ENCODE assay signal across 17 cellular contexts in genomic region chr7:57404343-57404966, GRCh38. TPM values are rescaled to one million over a fixed set of nuclear protein-coding genes. Genes with fewer than 3 reads are reported as not detected.
DNase-seq lines count a peak whose midpoint lies in the region; ATAC-seq and TF ChIP-seq lines count a peak whose summit lies in the region.
"Had no signal": no experiment of that assay in that cellular context is flagged by ENCODE, and none has a peak within 500 bp of the region (broad histone marks: within the 10 kb centered on the region; RNA-seq: fewer than 3 reads in every experiment).

No MANE protein-coding gene starts in this region.

- no peak for ATAC-seq in stimulated activated naive CD8-positive, alpha-beta T cell treated with anti-CD3 and anti-CD28 coated beads, Interleukin-15, amount 100 ng/mL, for 72 hours
- no peak for ATAC-seq in GM21360 (IDR thresholded peaks at IDR 0.05; ENCODE audit: unreplicated experiment)
- ATAC-seq: activated CD4-positive, alpha-beta T cell treated with anti-CD3 and anti-CD28 coated beads for 36 hours; stimulated activated memory B cell treated with anti-CD40 and anti-IgM and Interleukin-4, amounts not matched to agents 10 μg/mL and 1 μg/mL and 100 μg/mL, for 72 hours had no signal

- no peak overlapping the region for H3K4me3 ChIP-seq in NB4 (ENCODE audit: low read depth, low read length)
- peak overlapping the region in 3 of 4 donors; percentile 29 to 42 (median 37) for H3K4me3 ChIP-seq in sigmoid colon
- H3K4me3 ChIP-seq: BLaER1 treated with 17β-estradiol and CSF1 and Interleukin-3, amounts not matched to agents 10 nM and 100 nM had no signal

- intact Hi-C loops in sigmoid colon (cut with DNase I): no loop called here
- intact Hi-C loops in activated naive CD4-positive, alpha-beta T cell treated with anti-CD3 and anti-CD28 coated beads for 36 hours (cut with micrococcal nuclease): no loop called here

- H3K27ac Mint-ChIP-seq in stimulated activated naive CD8-positive, alpha-beta T cell treated with anti-CD3 and anti-CD28 coated beads, Interleukin-15, amount 100 ng/mL, for 72 hours: no peak overlapping the region
- H3K27ac Mint-ChIP-seq in activated CD4-positive, alpha-beta memory T cell treated with anti-CD3 and anti-CD28 coated beads, Interleukin-2, amount 10 ng/mL, durations not matched to agents 7 days and 5 days: no peak overlapping the region
- no peak overlapping the region for H3K27ac Mint-ChIP-seq in activated naive CD4-positive, alpha-beta T cell treated with anti-CD3 and anti-CD28 coated beads for 36 hours
- H3K27ac Mint-ChIP-seq: activated CD4-positive, alpha-beta T cell treated with anti-CD3 and anti-CD28 coated beads for 36 hours; activated T-helper 1 cell treated with anti-CD3 and anti-CD28 coated beads, Interleukin-12 subunit alpha, Interleukin-12 subunit beta, Interleukin-2, Interleukin-4 antibody, amounts not matched to agents 30 ng/mL and 10 ng/mL and 1 ng/mL, durations not matched to agents 14 hours and 24 hours and 36 hours; stimulated activated memory B cell treated with anti-CD40 and anti-IgM and Interleukin-4, amounts not matched to agents 10 μg/mL and 1 μg/mL and 100 μg/mL, for 72 hours had no signal

- WGBS in sigmoid colon, 2 donors: 58 to 66% methylated on average over 38 of the region's 38 CpGs

- H3K9me3 ChIP-seq in sigmoid colon: peaks cover 0 to 17% (median 0%) of the 10 kb centered on the region in 4 donors

- DNase-seq in NB4 (ENCODE audit: low read depth): peak; percentile 0
- peak; percentile 47 for DNase-seq in T1000 (lab: John Stamatoyannopoulos, UW)
- no peak for DNase-seq in sigmoid colon
- DNase-seq in stimulated activated naive CD8-positive, alpha-beta T cell treated with anti-CD3 and anti-CD28 coated beads, Interleukin-15, amount 100 ng/mL, for 72 hours: no peak
- no peak for DNase-seq in activated CD4-positive, alpha-beta memory T cell treated with anti-CD3 and anti-CD28 coated beads, Interleukin-2, amount 10 ng/mL, durations not matched to agents 7 days and 5 days
- no peak for DNase-seq in activated naive CD4-positive, alpha-beta T cell treated with anti-CD3 and anti-CD28 coated beads for 36 hours
- DNase-seq: activated CD4-positive, alpha-beta T cell treated with anti-CD3 and anti-CD28 coated beads for 36 hours; GDM1; NCI-H187; occipital lobe; stimulated activated CD4-positive, alpha-beta T cell treated with anti-CD3 and anti-CD28 coated beads, Interleukin-2, amount 100 ng/mL, for 48 hours had no signal

- TF ChIP-seq CTCF in NB4 (IDR thresholded peaks at IDR 0.05; ENCODE audit: low read depth, low read length) (no peak), sigmoid colon (IDR thresholded peaks at IDR 0.05) (no peak)

- H3K27ac ChIP-seq in layer of hippocampus (ENCODE audit: low read depth, low read length) (peak overlapping the region; percentile 30), sigmoid colon (peak overlapping the region in 3 of 4 donors; percentile 43 to 74 (median 57))
- H3K27ac ChIP-seq: BLaER1 treated with 17β-estradiol and CSF1 and Interleukin-3, amounts not matched to agents 10 nM and 100 nM had no signal

- CTCF ChIA-PET in activated CD4-positive, alpha-beta memory T cell treated with anti-CD3 and anti-CD28 coated beads, Interleukin-2, amount 10 ng/mL, durations not matched to agents 7 days and 5 days (lab: Charles Lee): no interaction called here
- CTCF ChIA-PET in activated naive CD4-positive, alpha-beta T cell treated with anti-CD3 and anti-CD28 coated beads for 36 hours (lab: Charles Lee): no interaction called here

- H3K9me3 Mint-ChIP-seq in stimulated activated naive CD8-positive, alpha-beta T cell treated with anti-CD3 and anti-CD28 coated beads, Interleukin-15, amount 100 ng/mL, for 72 hours: peaks cover 16 to 25% of the 10 kb centered on the region in 2 donors
- H3K9me3 Mint-ChIP-seq in activated CD4-positive, alpha-beta memory T cell treated with anti-CD3 and anti-CD28 coated beads, Interleukin-2, amount 10 ng/mL, durations not matched to agents 7 days and 5 days: peaks cover 28% of the 10 kb centered on the region
- peaks cover 18% of the 10 kb centered on the region for H3K9me3 Mint-ChIP-seq in activated naive CD4-positive, alpha-beta T cell treated with anti-CD3 and anti-CD28 coated beads for 36 hours

- H3K36me3 Mint-ChIP-seq in activated CD4-positive, alpha-beta memory T cell treated with anti-CD3 and anti-CD28 coated beads, Interleukin-2, amount 10 ng/mL, durations not matched to agents 7 days and 5 days (ENCODE audit: low read depth): peaks cover 5% of the 10 kb centered on the region
- H3K36me3 Mint-ChIP-seq in activated naive CD4-positive, alpha-beta T cell treated with anti-CD3 and anti-CD28 coated beads for 36 hours (ENCODE audit: low read depth): peaks cover 2% of the 10 kb centered on the region
- H3K36me3 Mint-ChIP-seq: stimulated activated memory B cell treated with anti-CD40 and anti-IgM and Interleukin-4, amounts not matched to agents 10 μg/mL and 1 μg/mL and 100 μg/mL, for 72 hours had no signal

- H3K4me1 Mint-ChIP-seq in stimulated activated naive CD8-positive, alpha-beta T cell treated with anti-CD3 and anti-CD28 coated beads, Interleukin-15, amount 100 ng/mL, for 72 hours: no peaks in the 10 kb centered on the region
- no peaks in the 10 kb centered on the region for H3K4me1 Mint-ChIP-seq in activated CD4-positive, alpha-beta memory T cell treated with anti-CD3 and anti-CD28 coated beads, Interleukin-2, amount 10 ng/mL, durations not matched to agents 7 days and 5 days
- H3K4me1 Mint-ChIP-seq in activated naive CD4-positive, alpha-beta T cell treated with anti-CD3 and anti-CD28 coated beads for 36 hours (ENCODE audit: low read depth): no peaks in the 10 kb centered on the region
- H3K4me1 Mint-ChIP-seq: activated CD4-positive, alpha-beta T cell treated with anti-CD3 and anti-CD28 coated beads for 36 hours; stimulated activated memory B cell treated with anti-CD40 and anti-IgM and Interleukin-4, amounts not matched to agents 10 μg/mL and 1 μg/mL and 100 μg/mL, for 72 hours had no signal

- H3K4me1 ChIP-seq in sigmoid colon: no peaks in the 10 kb centered on the region
- H3K4me1 ChIP-seq: BLaER1 treated with 17β-estradiol and CSF1 and Interleukin-3, amounts not matched to agents 10 nM and 100 nM had no signal

- H3K27me3 Mint-ChIP-seq in stimulated activated naive CD8-positive, alpha-beta T cell treated with anti-CD3 and anti-CD28 coated beads, Interleukin-15, amount 100 ng/mL, for 72 hours: no peaks in the 10 kb centered on the region
- H3K27me3 Mint-ChIP-seq in activated CD4-positive, alpha-beta memory T cell treated with anti-CD3 and anti-CD28 coated beads, Interleukin-2, amount 10 ng/mL, durations not matched to agents 7 days and 5 days: no peaks in the 10 kb centered on the region
- H3K27me3 Mint-ChIP-seq in activated naive CD4-positive, alpha-beta T cell treated with anti-CD3 and anti-CD28 coated beads for 36 hours (ENCODE audit: low read depth): no peaks in the 10 kb centered on the region
- H3K27me3 Mint-ChIP-seq: activated CD4-positive, alpha-beta T cell treated with anti-CD3 and anti-CD28 coated beads for 36 hours; stimulated activated memory B cell treated with anti-CD40 and anti-IgM and Interleukin-4, amounts not matched to agents 10 μg/mL and 1 μg/mL and 100 μg/mL, for 72 hours had no signal

- TF ChIP-seq EP300 in sigmoid colon (IDR thresholded peaks at IDR 0.05): no peak

- no peak for TF ChIP-seq POLR2A in NB4 (IDR thresholded peaks at IDR 0.05; ENCODE audit: extremely low read depth, insufficient read length)
- TF ChIP-seq POLR2A in sigmoid colon (IDR thresholded peaks at IDR 0.05): no peak

- POLR2A ChIA-PET in activated CD4-positive, alpha-beta memory T cell treated with anti-CD3 and anti-CD28 coated beads, Interleukin-2, amount 10 ng/mL, durations not matched to agents 7 days and 5 days (lab: Charles Lee): no interaction called here

- no peaks in the 10 kb centered on the region for H3K36me3 ChIP-seq in sigmoid colon
- H3K36me3 ChIP-seq: BLaER1 treated with 17β-estradiol and CSF1 and Interleukin-3, amounts not matched to agents 10 nM and 100 nM had no signal

- no peaks in the 10 kb centered on the region for H3K27me3 ChIP-seq in layer of hippocampus (ENCODE audit: control insufficient read depth, insufficient read depth, low read length)
- peaks cover 0 to 4% (median 0%) of the 10 kb centered on the region in 3 donors for H3K27me3 ChIP-seq in sigmoid colon
- H3K27me3 ChIP-seq: BLaER1 treated with 17β-estradiol and CSF1 and Interleukin-3, amounts not matched to agents 10 nM and 100 nM had no signal

- H3K4me3 Mint-ChIP-seq in stimulated activated naive CD8-positive, alpha-beta T cell treated with anti-CD3 and anti-CD28 coated beads, Interleukin-15, amount 100 ng/mL, for 72 hours: no peak overlapping the region
- H3K4me3 Mint-ChIP-seq in activated CD4-positive, alpha-beta memory T cell treated with anti-CD3 and anti-CD28 coated beads, Interleukin-2, amount 10 ng/mL, durations not matched to agents 7 days and 5 days: no peak overlapping the region
- H3K4me3 Mint-ChIP-seq in activated naive CD4-positive, alpha-beta T cell treated with anti-CD3 and anti-CD28 coated beads for 36 hours: no peak overlapping the region
- H3K4me3 Mint-ChIP-seq: activated CD4-positive, alpha-beta T cell treated with anti-CD3 and anti-CD28 coated beads for 36 hours; activated T-helper 1 cell treated with anti-CD3 and anti-CD28 coated beads, Interleukin-12 subunit alpha, Interleukin-12 subunit beta, Interleukin-2, Interleukin-4 antibody, amounts not matched to agents 30 ng/mL and 10 ng/mL and 1 ng/mL, durations not matched to agents 14 hours and 24 hours and 36 hours; stimulated activated memory B cell treated with anti-CD40 and anti-IgM and Interleukin-4, amounts not matched to agents 10 μg/mL and 1 μg/mL and 100 μg/mL, for 72 hours had no signal

RNA-seq across cellular contexts. Expression of gene ZNF716, which starts 45.5 kb away (rescaled TPM):
- total RNA-seq in sigmoid colon: not detected
- not detected for polyA plus RNA-seq in sigmoid colon
- total RNA-seq in activated CD4-positive, alpha-beta memory T cell treated with anti-CD3 and anti-CD28 coated beads, Interleukin-2, amount 10 ng/mL, durations not matched to agents 7 days and 5 days: not detected
- total RNA-seq in activated naive CD4-positive, alpha-beta T cell treated with anti-CD3 and anti-CD28 coated beads for 36 hours: not detected
- total RNA-seq: activated CD4-positive, alpha-beta T cell treated with anti-CD3 and anti-CD28 coated beads for 36 hours; activated T-helper 1 cell treated with anti-CD3 and anti-CD28 coated beads, Interleukin-12 subunit alpha, Interleukin-12 subunit beta, Interleukin-2, Interleukin-4 antibody, amounts not matched to agents 30 ng/mL and 10 ng/mL and 1 ng/mL, durations not matched to agents 14 hours and 24 hours and 36 hours; lung microvascular endothelial cell; occipital lobe had no signal

Comparison
In these comparisons a context has a peak if more than half of its experiments do, and no peak if none do; other contexts are left out.
1. DNase-seq: peak in NB4 (single experiment) and T1000 (single experiment); none in sigmoid colon (single experiment), stimulated activated naive CD8-positive, alpha-beta T cell treated with anti-CD3 and anti-CD28 coated beads, Interleukin-15, amount 100 ng/mL, for 72 hours (0 of 2), activated CD4-positive, alpha-beta memory T cell treated with anti-CD3 and anti-CD28 coated beads, Interleukin-2, amount 10 ng/mL, durations not matched to agents 7 days and 5 days (single experiment) and activated naive CD4-positive, alpha-beta T cell treated with anti-CD3 and anti-CD28 coated beads for 36 hours (single experiment).